10 cellular contexts compared by ENCODE assay signal in the genomic region with DNA sequence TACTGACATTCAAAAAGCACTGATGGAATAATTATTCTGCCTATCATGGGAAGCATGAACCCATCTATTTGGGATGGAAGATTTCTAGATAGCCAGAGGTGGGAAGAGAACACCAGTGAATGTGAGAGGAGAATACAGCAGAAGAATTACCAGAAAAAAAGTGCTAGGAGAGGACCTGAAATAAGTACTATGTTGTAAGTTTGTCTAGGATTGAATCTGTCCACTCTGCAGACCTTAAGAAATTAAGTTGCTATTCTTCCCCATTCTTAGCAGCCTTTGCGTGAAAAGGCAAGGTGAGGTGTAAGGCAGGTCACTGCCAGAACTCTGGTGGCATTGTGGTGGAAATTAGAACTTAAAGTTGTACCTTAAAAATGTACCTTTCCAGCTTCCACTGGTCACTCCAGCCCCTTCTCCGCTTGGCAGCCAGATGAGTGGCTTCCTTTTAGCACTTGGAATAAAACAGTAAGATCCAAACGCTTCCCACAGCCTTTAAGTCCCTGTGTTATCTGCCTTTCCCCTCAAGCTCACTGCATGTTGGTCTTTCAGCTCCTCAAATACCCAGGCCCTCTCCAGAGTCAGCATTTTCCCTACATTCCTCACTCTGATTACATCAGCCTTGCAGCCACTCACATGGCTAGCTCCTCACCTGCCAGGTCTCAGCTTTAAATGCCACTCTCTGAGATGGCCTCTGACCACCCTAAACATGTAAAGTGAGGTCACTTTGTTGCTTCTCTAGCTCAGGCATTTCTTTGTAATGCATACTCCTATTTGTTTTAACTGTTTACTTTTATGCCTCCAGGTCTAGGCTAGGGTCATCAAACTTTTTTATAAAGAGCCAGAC.
DNase-seq lines count a peak whose midpoint lies in the region; ATAC-seq and TF ChIP-seq lines count a peak whose summit lies in the region.
"Had no signal": no experiment of that assay in that cellular context is flagged by ENCODE, and none has a peak within 500 bp of the region (broad histone marks: within the 10 kb centered on the region; RNA-seq: fewer than 3 reads in every experiment).

No MANE protein-coding gene starts in this region.

- DNase-seq in ELR (ENCODE audit: low read depth) (peak; percentile 25), Kasumi-1 (lab: John Stamatoyannopoulos, UW) (peak; percentile 22 to 35), choroid plexus epithelial cell (ENCODE audit: low read depth) (peak; percentile 14), mucosa of descending colon (no peak), DMS114 treated with DMSO at 0.1 percent for 48 hours (lab: John Stamatoyannopoulos, UW; ENCODE audit: unreplicated experiment) (no peak), dermis blood vessel endothelial cell (no peak)
- DNase-seq in effector CD8-positive, alpha-beta T cell (lab: John Stamatoyannopoulos, UW), result no peak
- DNase-seq: colonic mucosa, gastrocnemius medialis, right cardiac atrium had no signal

- H3K36me3 ChIP-seq in mucosa of descending colon (ENCODE audit: low read depth), result no peaks in the 10 kb centered on the region
- H3K36me3 ChIP-seq: colonic mucosa had no signal

- ATAC-seq in mucosa of descending colon, result peak; percentile 43
- ATAC-seq: gastrocnemius medialis, right cardiac atrium had no signal

- H3K9me3 ChIP-seq in mucosa of descending colon, result no peaks in the 10 kb centered on the region
- H3K9me3 ChIP-seq: colonic mucosa, gastrocnemius medialis had no signal

- TF ChIP-seq CTCF in choroid plexus epithelial cell (conservative IDR thresholded peaks at IDR 0.05; ENCODE audit: low read depth, low read length) (no peak), mucosa of descending colon (IDR thresholded peaks at IDR 0.05) (no peak)

- H3K4me3 ChIP-seq in choroid plexus epithelial cell (ENCODE audit: low read depth, low read length) (no peak overlapping the region), mucosa of descending colon (no peak overlapping the region)
- H3K4me3 ChIP-seq: colonic mucosa, gastrocnemius medialis had no signal

- peaks cover 13% of the 10 kb centered on the region for H3K4me1 ChIP-seq in mucosa of descending colon (ENCODE audit: low read depth)
- H3K4me1 ChIP-seq: colonic mucosa had no signal

- intact Hi-C loops in mucosa of descending colon (cut with DNase I, micrococcal nuclease), result no loop called here

Comparison
In these comparisons a context has a peak if more than half of its experiments do, and no peak if none do; other contexts are left out.
1. DNase-seq: peak in ELR (single experiment), Kasumi-1 (2 of 2) and choroid plexus epithelial cell (single experiment); none in mucosa of descending colon (0 of 3), effector CD8-positive, alpha-beta T cell (single experiment), DMS114 treated with DMSO at 0.1 percent for 48 hours (single experiment) and dermis blood vessel endothelial cell (single experiment).